Comparison of ENCODE assay signal across 22 cellular contexts in the genomic region with DNA sequence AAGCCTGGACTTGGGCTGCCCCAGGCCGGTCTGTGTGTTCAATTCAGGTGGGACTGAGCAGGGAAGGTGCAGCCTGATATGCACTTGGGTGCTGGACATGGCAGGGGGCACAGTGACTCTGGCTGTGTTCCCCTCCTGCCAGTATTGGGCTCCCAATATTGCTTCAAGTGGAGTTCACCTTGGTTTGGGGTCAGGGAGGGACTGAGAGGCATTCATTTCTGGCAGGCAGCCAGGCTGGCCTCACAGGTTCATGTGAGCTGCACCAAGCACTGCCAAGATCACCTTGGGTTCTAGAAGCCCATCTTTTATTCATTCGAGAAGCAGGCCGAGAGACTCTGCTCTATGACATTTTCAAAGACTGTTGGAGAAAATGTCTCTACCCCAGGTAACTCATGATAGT.
"Had no signal": no experiment of that assay in that cellular context is flagged by ENCODE, and none has a peak within 500 bp of the region (broad histone marks: within the 10 kb centered on the region; RNA-seq: fewer than 3 reads in every experiment).

No MANE protein-coding gene starts in this region.

- H3K9me3 ChIP-seq: adrenal gland, colonic mucosa, esophagus muscularis mucosa, gastrocnemius medialis, mucosa of descending colon, thoracic aorta, upper lobe of left lung had no signal

- H3K36me3 ChIP-seq: adrenal gland, colonic mucosa, esophagus muscularis mucosa, gastrocnemius medialis, thoracic aorta had no signal

- H3K27ac ChIP-seq: adrenal gland, colonic mucosa, dorsolateral prefrontal cortex, esophagus muscularis mucosa, gastrocnemius medialis, parathyroid adenoma, SK-N-MC had no signal

- ATAC-seq: activated T-cell treated with anti-CD3 and anti-CD28 coated beads, Interleukin-2, amount 50 U/mL, for 4 hours; gastrocnemius medialis; stimulated activated naive B cell treated with anti-CD40 and anti-IgM and Interleukin-4, amounts not matched to agents 10 μg/mL and 1 μg/mL and 100 μg/mL, for 72 hours had no signal

- DNase-seq: activated CD4-positive, alpha-beta T cell treated with anti-CD3 and anti-CD28 coated beads for 1 hour; activated CD8-positive, alpha-beta memory T cell treated with anti-CD3 and anti-CD28 coated beads, Interleukin-2, amount 50 U/mL, for 48 hours; activated naive CD4-positive, alpha-beta T cell treated with anti-CD3 and anti-CD28 coated beads, Interleukin-2, amount 50 U/mL, for 16 hours; activated T-cell treated with anti-CD3 and anti-CD28 coated beads, Interleukin-2, amount 50 U/mL, for 4 hours; adrenal gland; colonic mucosa; dorsolateral prefrontal cortex; gastrocnemius medialis; hippocampal formation; left cardiac atrium; mesendoderm; mucosa of descending colon; nephron progenitor cell; stimulated activated CD4-positive, alpha-beta T cell treated with anti-CD3 and anti-CD28 coated beads, Interleukin-2, amount 100 ng/mL, for 48 hours; stimulated activated CD8-positive, alpha-beta memory T cell treated with anti-CD3 and anti-CD28 coated beads, Interleukin-4, amount 100 ng/mL, for 48 hours; stimulated activated naive B cell treated with anti-CD40 and anti-IgM and Interleukin-4, amounts not matched to agents 10 μg/mL and 1 μg/mL and 100 μg/mL, for 72 hours; SW 1271; upper lobe of left lung had no signal

- H3K4me3 ChIP-seq: adrenal gland, colonic mucosa, dorsolateral prefrontal cortex, esophagus muscularis mucosa, gastrocnemius medialis, mucosa of descending colon, SK-N-MC, upper lobe of left lung had no signal

- H3K4me1 ChIP-seq: adrenal gland, colonic mucosa, gastrocnemius medialis, parathyroid adenoma had no signal

- H3K27me3 ChIP-seq: adrenal gland, colonic mucosa, dorsolateral prefrontal cortex, esophagus muscularis mucosa, gastrocnemius medialis, upper lobe of left lung had no signal
